ENCODE assay signal across 8 cellular contexts in the genomic region with DNA sequence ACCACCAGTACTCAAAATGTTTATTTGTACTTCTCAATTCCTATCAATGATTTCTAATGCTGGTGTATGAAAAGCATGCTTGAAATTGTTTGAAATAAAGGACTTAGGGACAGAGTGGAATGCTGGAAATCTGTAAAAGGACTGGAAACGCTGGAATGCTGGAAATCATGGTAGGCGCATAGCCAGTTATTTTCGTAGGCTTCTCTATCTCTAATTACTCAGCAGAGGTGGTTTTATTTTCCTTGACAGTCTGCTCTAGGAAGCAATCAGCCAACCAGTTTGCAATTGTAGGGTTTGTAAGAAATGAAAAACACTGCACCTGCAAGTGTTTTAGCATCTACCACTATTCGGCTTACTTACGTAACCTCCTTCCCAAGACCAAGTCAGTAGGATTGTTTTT. TPM values are rescaled to one million over a fixed set of nuclear protein-coding genes. Genes with fewer than 3 reads are reported as not detected.
DNase-seq lines count a peak whose midpoint lies in the region; ATAC-seq and TF ChIP-seq lines count a peak whose summit lies in the region.

No MANE protein-coding gene starts in this region.

- H3K27me3 ChIP-seq in adrenal gland: no peaks in the 10 kb centered on the region
- H3K27me3 ChIP-seq in liver (ENCODE audit: control insufficient read depth in 4 of 4, insufficient read depth in 4 of 4, low read length in 3 of 4): no peaks in the 10 kb centered on the region
- no peaks in the 10 kb centered on the region for H3K27me3 ChIP-seq in uterus

- peak overlapping the region in 4 of 5 donors; percentile 77 to 97 (median 88) for H3K27ac ChIP-seq in adrenal gland
- H3K27ac ChIP-seq in liver (ENCODE audit: low read depth in 1 of 2, low read length in 2 of 2): peak overlapping the region; percentile 89 to 97
- peak overlapping the region; percentile 94 to 95 for H3K27ac ChIP-seq in uterus

- DNase-seq in adrenal gland (no peak), uterus (no peak), activated gamma-delta T cell treated with Interleukin-2 at 50 U/mL for 16 hours (no peak), NCI-H2081 (lab: John Stamatoyannopoulos, UW) (no peak), HT-29 (ENCODE audit: low spot score) (no peak)

- H3K9me3 ChIP-seq in adrenal gland (replicated peaks in 1 of 3): no peaks in the 10 kb centered on the region
- no peaks in the 10 kb centered on the region for H3K9me3 ChIP-seq in liver (ENCODE audit: control insufficient read depth in 4 of 4, low read length in 3 of 4)
- H3K9me3 ChIP-seq in uterus: no peaks in the 10 kb centered on the region

- TF ChIP-seq POLR2A in adrenal gland (IDR thresholded peaks at IDR 0.05) (no peak), uterus (IDR thresholded peaks at IDR 0.05) (no peak)

- intact Hi-C loops in adrenal gland (cut with DNase I) (no loop called here), uterus (cut with DNase I; ENCODE audit: low total_unique reads) (no loop called here)

- TF ChIP-seq CTCF in adrenal gland (IDR thresholded peaks at IDR 0.05) (no peak), liver (IDR thresholded peaks at IDR 0.05; ENCODE audit: low read depth, low read length, missing input control) (no peak), uterus (IDR thresholded peaks at IDR 0.05) (no peak)

- TF ChIP-seq RAD21 in liver (IDR thresholded peaks at IDR 0.05): no peak

- 1 to 6% (median 3%) methylated on average over 5 of the region's 5 CpGs for WGBS in adrenal gland, 4 donors
- WGBS in liver: 5% methylated on average over 5 of the region's 5 CpGs

- ATAC-seq in GM19023 (IDR thresholded peaks at IDR 0.05; ENCODE audit: unreplicated experiment) (peak; percentile 2), HG03095 (IDR thresholded peaks at IDR 0.05; ENCODE audit: unreplicated experiment) (peak; percentile 1)

- peak overlapping the region; percentile 71 to 93 (median 81) for H3K4me3 ChIP-seq in adrenal gland
- H3K4me3 ChIP-seq in liver (ENCODE audit: low read depth in 1 of 3, low read length in 3 of 3): peak overlapping the region; percentile 63 to 100 (median 71)
- peak overlapping the region; percentile 76 to 98 for H3K4me3 ChIP-seq in uterus

- H3K4me1 ChIP-seq in adrenal gland (replicated peaks in 1 of 2): peaks cover 18 to 49% of the 10 kb centered on the region in 2 donors
- H3K4me1 ChIP-seq in liver (ENCODE audit: control insufficient read depth in 4 of 4, insufficient read depth in 4 of 4, low read length in 3 of 4): peaks cover 4 to 20% (median 18%) of the 10 kb centered on the region in 4 donors
- peaks cover 0 to 4% of the 10 kb centered on the region in 2 donors for H3K4me1 ChIP-seq in uterus

- peak overlapping the region; percentile 89 to 99 for H3K9ac ChIP-seq in liver (ENCODE audit: low read depth in 1 of 2, low read length in 2 of 2)

- H3K36me3 ChIP-seq in adrenal gland (replicated peaks in 1 of 2) (peaks cover 0 to 5% of the 10 kb centered on the region in 2 donors), liver (ENCODE audit: control insufficient read depth in 4 of 4, insufficient read depth in 3 of 4, low read depth in 1 of 4, low read length in 3 of 4) (peaks cover 1 to 11% (median 4%) of the 10 kb centered on the region in 4 donors), uterus (no peaks in the 10 kb centered on the region)

TF ChIP-seq in liver, 16 proteins besides CTCF, POLR2A, EP300 and RAD21:
- TF ChIP-seq GABPA (IDR thresholded peaks at IDR 0.05 in 1 of 2, conservative IDR thresholded peaks at IDR 0.05 in 1 of 2) (no peak), HNF4A (conservative IDR thresholded peaks at IDR 0.05) (no peak), FOXA2 (IDR thresholded peaks at IDR 0.05) (no peak), REST (IDR thresholded peaks at IDR 0.05) (no peak), HNF4G (IDR thresholded peaks at IDR 0.05) (no peak)
- TF ChIP-seq, protein P1, sequence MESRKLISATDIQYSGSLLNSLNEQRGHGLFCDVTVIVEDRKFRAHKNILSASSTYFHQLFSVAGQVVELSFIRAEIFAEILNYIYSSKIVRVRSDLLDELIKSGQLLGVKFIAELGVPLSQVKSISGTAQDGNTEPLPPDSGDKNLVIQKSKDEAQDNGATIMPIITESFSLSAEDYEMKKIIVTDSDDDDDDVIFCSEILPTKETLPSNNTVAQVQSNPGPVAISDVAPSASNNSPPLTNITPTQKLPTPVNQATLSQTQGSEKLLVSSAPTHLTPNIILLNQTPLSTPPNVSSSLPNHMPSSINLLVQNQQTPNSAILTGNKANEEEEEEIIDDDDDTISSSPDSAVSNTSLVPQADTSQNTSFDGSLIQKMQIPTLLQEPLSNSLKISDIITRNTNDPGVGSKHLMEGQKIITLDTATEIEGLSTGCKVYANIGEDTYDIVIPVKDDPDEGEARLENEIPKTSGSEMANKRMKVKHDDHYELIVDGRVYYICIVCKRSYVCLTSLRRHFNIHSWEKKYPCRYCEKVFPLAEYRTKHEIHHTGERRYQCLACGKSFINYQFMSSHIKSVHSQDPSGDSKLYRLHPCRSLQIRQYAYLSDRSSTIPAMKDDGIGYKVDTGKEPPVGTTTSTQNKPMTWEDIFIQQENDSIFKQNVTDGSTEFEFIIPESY (IDR thresholded peaks at IDR 0.05): no peak

RNA-seq across cellular contexts. Expression of gene LIN7C, which starts 0.8 kb away (rescaled TPM):
- total RNA-seq in adrenal gland (10 to 100 TPM; 25.5 to 53.4 (median 41.3) TPM), liver (10 to 100 TPM; 37.7 to 43.7 TPM), uterus (10 to 100 TPM; 11.8 to 98.0 (median 45.5) TPM)
- polyA plus RNA-seq in adrenal gland (10 to 100 TPM in 1 of 3 donors, 1 to 10 TPM in 2; 7.2 to 20.3 (median 7.8) TPM), liver (10 to 100 TPM in 1 of 2 donors, 1 to 10 TPM in 1; 5.2 to 14.0 TPM)
- 26.0 and 31.7 TPM in 2 replicates for total RNA-seq in HT-29 (2014; rRNA removed; shearing (Covaris generic))

RNA-seq across cellular contexts. Expression of gene LGR4, which starts 33.2 kb away (rescaled TPM):
- 10 to 100 TPM; 17.3 to 78.3 (median 44.6) TPM for total RNA-seq in adrenal gland
- polyA plus RNA-seq in adrenal gland: 10 to 100 TPM in 1 of 3 donors, 1 to 10 TPM in 2; 7.3 to 36.8 (median 9.9) TPM
- 10 to 100 TPM; 64.7 to 95.3 TPM for total RNA-seq in liver
- 10 to 100 TPM; 13.7 to 20.4 TPM for polyA plus RNA-seq in liver
- total RNA-seq in uterus: 10 to 100 TPM in 3 of 4 donors, 1 to 10 TPM in 1; 9.4 to 57.9 (median 16.1) TPM
- 41.7 and 41.9 TPM in 2 replicates for total RNA-seq in HT-29 (2014; rRNA removed; shearing (Covaris generic))
